Comparison of ENCODE assay signal across 28 cellular contexts in genomic region chr1:166184897-166185296, GRCh38. TPM values are rescaled to one million over a fixed set of nuclear protein-coding genes. Genes with fewer than 3 reads are reported as not detected.
DNase-seq lines count a peak whose midpoint lies in the region; ATAC-seq and TF ChIP-seq lines count a peak whose summit lies in the region.
"Had no signal": no experiment of that assay in that cellular context is flagged by ENCODE, and none has a peak within 500 bp of the region (broad histone marks: within the 10 kb centered on the region; RNA-seq: fewer than 3 reads in every experiment).

No MANE protein-coding gene starts in this region.

- no peaks in the 10 kb centered on the region for H4K20me1 ChIP-seq in PC-3 (ENCODE audit: low read length)

- no peak overlapping the region for H3K27ac Mint-ChIP-seq in stimulated activated naive B cell treated with anti-CD40 and anti-IgM and Interleukin-4, amounts not matched to agents 10 μg/mL and 1 μg/mL and 100 μg/mL, for 72 hours
- H3K27ac Mint-ChIP-seq: activated B cell treated with CpG ODN at 0.5 μM for 24 hours; dendritic cell treated with granulocyte-macrophage colony-stimulating factor and Interleukin-4, amounts not matched to agents 40 ng/mL and 50 ng/mL, for 4 days; naive thymus-derived CD8-positive, alpha-beta T cell had no signal

- peak; percentile 55 for DNase-seq in AG10803 (ENCODE audit: low read depth)
- peak; percentile 85 for DNase-seq in PC-3
- peak; percentile 67 for DNase-seq in epithelial cell of esophagus (ENCODE audit: low read depth)
- DNase-seq in kidney glomerular epithelial cell (lab: John Stamatoyannopoulos, UW) = peak; percentile 90
- no peak for DNase-seq in stimulated activated naive CD4-positive, alpha-beta T cell treated with Interleukin-2 at 50 U/mL for 16 hours (lab: John Stamatoyannopoulos, UW)
- no peak for DNase-seq in retina
- no peak for DNase-seq in stimulated activated naive B cell treated with anti-CD40 and anti-IgM and Interleukin-4, amounts not matched to agents 10 μg/mL and 1 μg/mL and 100 μg/mL, for 72 hours
- DNase-seq: activated B cell treated with CpG ODN at 0.5 μM for 24 hours; activated CD4-positive, alpha-beta T cell treated with anti-CD3 and anti-CD28 coated beads, Interleukin-2, amount 50 U/mL, for 4 hours; activated CD8-positive, alpha-beta memory T cell treated with anti-CD3 and anti-CD28 coated beads, Interleukin-2, amount 50 U/mL, for 4 hours; activated gamma-delta T cell; GF-D8; KBM-7; MV-4-11; naive thymus-derived CD8-positive, alpha-beta T cell; NCI-H1694; NCI-H2171; NCI-H524 treated with DMSO at 0.1 percent for 48 hours; Peyer's patch; right cardiac atrium; stimulated activated CD8-positive, alpha-beta memory T cell treated with anti-CD3 and anti-CD28 coated beads, Interleukin-4, amount 100 ng/mL, for 48 hours; T-helper 9 cell had no signal

- H3F3A ChIP-seq in PC-3 (ENCODE audit: low read length, unreplicated experiment) = no peaks in the 10 kb centered on the region

- no peak overlapping the region for H3K27ac ChIP-seq in PC-3 (ENCODE audit: low read length)
- H3K27ac ChIP-seq: A549, cardiac muscle cell, Peyer's patch had no signal

- H3K9me3 ChIP-seq in PC-3 (ENCODE audit: low read length) = no peaks in the 10 kb centered on the region
- H3K9me3 ChIP-seq: A549, Peyer's patch had no signal

- H3K4me1 ChIP-seq in PC-3 (ENCODE audit: insufficient read depth, low read length) = peaks cover 13% of the 10 kb centered on the region
- H3K4me1 ChIP-seq: A549, Peyer's patch had no signal

- no peaks in the 10 kb centered on the region for H3K27me3 ChIP-seq in PC-3 (ENCODE audit: low read length)
- H3K27me3 ChIP-seq: cardiac muscle cell, Peyer's patch had no signal

- H3K27me3 Mint-ChIP-seq in stimulated activated naive B cell treated with anti-CD40 and anti-IgM and Interleukin-4, amounts not matched to agents 10 μg/mL and 1 μg/mL and 100 μg/mL, for 72 hours = peaks cover 0 to 6% of the 10 kb centered on the region in 2 donors

- no peak overlapping the region for H3K4me3 Mint-ChIP-seq in stimulated activated naive B cell treated with anti-CD40 and anti-IgM and Interleukin-4, amounts not matched to agents 10 μg/mL and 1 μg/mL and 100 μg/mL, for 72 hours
- H3K4me3 Mint-ChIP-seq: activated B cell treated with CpG ODN at 0.5 μM for 24 hours; dendritic cell treated with granulocyte-macrophage colony-stimulating factor and Interleukin-4, amounts not matched to agents 40 ng/mL and 50 ng/mL, for 4 days; naive thymus-derived CD8-positive, alpha-beta T cell had no signal

- no peaks in the 10 kb centered on the region for H3K79me2 ChIP-seq in PC-3 (ENCODE audit: low read length)

- no peaks in the 10 kb centered on the region for H3K9me2 ChIP-seq in PC-3 (replicated peaks; ENCODE audit: low read length)

- no peak overlapping the region for H3K9ac ChIP-seq in PC-3 (ENCODE audit: low read length)

- H3K36me3 Mint-ChIP-seq in stimulated activated naive B cell treated with anti-CD40 and anti-IgM and Interleukin-4, amounts not matched to agents 10 μg/mL and 1 μg/mL and 100 μg/mL, for 72 hours = no peaks in the 10 kb centered on the region
- H3K36me3 Mint-ChIP-seq: naive thymus-derived CD8-positive, alpha-beta T cell had no signal

- peak overlapping the region; percentile 33 for H3K4me2 ChIP-seq in PC-3 (ENCODE audit: low read length)
- H3K4me2 ChIP-seq: A549 had no signal

- TF ChIP-seq CTCF in AG10803 (conservative IDR thresholded peaks at IDR 0.05; ENCODE audit: low read length) (no peak), PC-3 (conservative IDR thresholded peaks at IDR 0.05; ENCODE audit: low read depth, low read length) (no peak), epithelial cell of esophagus (IDR thresholded peaks at IDR 0.05; ENCODE audit: insufficient read depth, low read depth, low read length, missing control alignments) (no peak)

- peak; percentile 56 for ATAC-seq in PC-3
- no peak for ATAC-seq in GM21423 (IDR thresholded peaks at IDR 0.05; ENCODE audit: unreplicated experiment)
- ATAC-seq in stimulated activated naive B cell treated with anti-CD40 and anti-IgM and Interleukin-4, amounts not matched to agents 10 μg/mL and 1 μg/mL and 100 μg/mL, for 72 hours (replicated peaks) = no peak
- ATAC-seq: A549; naive thymus-derived CD8-positive, alpha-beta T cell; right cardiac atrium; SK-N-SH treated with all-trans-retinoic acid at 6 μM for 48 hours had no signal

- H3K4me1 Mint-ChIP-seq in stimulated activated naive B cell treated with anti-CD40 and anti-IgM and Interleukin-4, amounts not matched to agents 10 μg/mL and 1 μg/mL and 100 μg/mL, for 72 hours = no peaks in the 10 kb centered on the region
- H3K4me1 Mint-ChIP-seq: activated B cell treated with CpG ODN at 0.5 μM for 24 hours; naive thymus-derived CD8-positive, alpha-beta T cell had no signal

- H3K9me3 Mint-ChIP-seq in stimulated activated naive B cell treated with anti-CD40 and anti-IgM and Interleukin-4, amounts not matched to agents 10 μg/mL and 1 μg/mL and 100 μg/mL, for 72 hours = no peaks in the 10 kb centered on the region
- H3K9me3 Mint-ChIP-seq: activated B cell treated with CpG ODN at 0.5 μM for 24 hours; dendritic cell treated with granulocyte-macrophage colony-stimulating factor and Interleukin-4, amounts not matched to agents 40 ng/mL and 50 ng/mL, for 4 days had no signal

- CTCF ChIA-PET in PC-3 (lab: Charles Lee) = no interaction called here

- H3K36me3 ChIP-seq in PC-3 (ENCODE audit: low read depth, low read length) = no peaks in the 10 kb centered on the region
- H3K36me3 ChIP-seq: cardiac muscle cell, Peyer's patch had no signal

- H2AFZ ChIP-seq in PC-3 (ENCODE audit: low read length) = no peak overlapping the region

- no peak overlapping the region for H3K4me3 ChIP-seq in AG10803 (ENCODE audit: low read length)
- no peak overlapping the region for H3K4me3 ChIP-seq in PC-3 (ENCODE audit: low read length)
- H3K4me3 ChIP-seq in epithelial cell of esophagus (ENCODE audit: low read length) = no peak overlapping the region
- H3K4me3 ChIP-seq: A549, cardiac muscle cell, Peyer's patch had no signal

- POLR2A ChIA-PET in PC-3 (lab: Charles Lee; ENCODE audit: unreplicated experiment) = no interaction called here

- no TSS peak for BruUV-seq in PC-3 (replicated peaks; lab: Mats Ljungman, UMichigan)

- intact Hi-C loops in PC-3 (cut with micrococcal nuclease) = no loop called here

RNA-seq across cellular contexts. Expression of gene FAM78B, which starts 18.1 kb away (rescaled TPM):
- total RNA-seq in PC-3 (2014; rRNA removed) = 0.12 and 0.26 TPM in 2 replicates
- total RNA-seq: HT-29 had no signal

Comparison
In these comparisons a context has a peak if more than half of its experiments do, and no peak if none do; other contexts are left out.
1. DNase-seq: peak in AG10803 (single experiment), PC-3 (single experiment), epithelial cell of esophagus (single experiment) and kidney glomerular epithelial cell (single experiment); none in stimulated activated naive CD4-positive, alpha-beta T cell treated with Interleukin-2 at 50 U/mL for 16 hours (single experiment), retina (single experiment) and stimulated activated naive B cell treated with anti-CD40 and anti-IgM and Interleukin-4, amounts not matched to agents 10 μg/mL and 1 μg/mL and 100 μg/mL, for 72 hours (single experiment).